8 cellular contexts compared by ENCODE assay signal in genomic region chr19:35775298-35776101, GRCh38. TPM values are rescaled to one million over a fixed set of nuclear protein-coding genes. Genes with fewer than 3 reads are reported as not detected.
DNase-seq lines count a peak whose midpoint lies in the region; ATAC-seq and TF ChIP-seq lines count a peak whose summit lies in the region.

TSS of gene ARHGAP33 (plus strand) at chr19:35775564. CDS start at chr19:35775659, 95 bp downstream.

- peak; percentile 97 for DNase-seq in DMS153 treated with DMSO at 0.1 percent for 48 hours (lab: John Stamatoyannopoulos, UW; ENCODE audit: unreplicated experiment)
- DNase-seq in OCI-M2 (lab: John Stamatoyannopoulos, UW; ENCODE audit: unreplicated experiment): peak; percentile 100
- peak; percentile 98 for DNase-seq in activated T-cell treated with anti-CD3 and anti-CD28 coated beads for 24 hours (ENCODE audit: low read depth)
- peak; percentile 57 for DNase-seq in epithelial cell of prostate (ENCODE audit: low read depth, low spot score)
- DNase-seq in mucosa of descending colon: peak; percentile 99 to 100 (median 99)
- peak; percentile 94 to 97 for DNase-seq in stimulated activated CD8-positive, alpha-beta memory T cell treated with anti-CD3 and anti-CD28 coated beads, Interleukin-4, amount 100 ng/mL, for 1 hour (ENCODE audit: low read depth in 2 of 2, low spot score in 1 of 2)

- no peaks in the 10 kb centered on the region for H3K4me1 ChIP-seq in mucosa of descending colon (ENCODE audit: low read depth)

- no peak for TF ChIP-seq EP300 in Ishikawa (IDR thresholded peaks at IDR 0.05; ENCODE audit: borderline replicate concordance)

- ATAC-seq in GM21619 (IDR thresholded peaks at IDR 0.05; ENCODE audit: unreplicated experiment) (peak; percentile 92), mucosa of descending colon (peak; percentile 99)

- H3K4me3 ChIP-seq in mucosa of descending colon: peak within 1 kb of the TSS; percentile 31

- no peak for TF ChIP-seq CTCF in mucosa of descending colon (IDR thresholded peaks at IDR 0.05)

- no peak for TF ChIP-seq RAD21 in Ishikawa (IDR thresholded peaks at IDR 0.05; ENCODE audit: low read depth)

- H3K27ac ChIP-seq in epithelial cell of prostate: no peak within 1 kb of the TSS

- no peaks in the 10 kb centered on the region for H3K36me3 ChIP-seq in mucosa of descending colon (ENCODE audit: low read depth)

- intact Hi-C loops in mucosa of descending colon (cut with DNase I, micrococcal nuclease): no loop called here

- no peaks in the 10 kb centered on the region for H3K9me3 ChIP-seq in mucosa of descending colon

TF ChIP-seq in Ishikawa, 13 proteins besides CTCF, POLR2A, EP300 and RAD21:
- TF ChIP-seq TAF1 (IDR thresholded peaks at IDR 0.05; ENCODE audit: low read depth) (no peak), REST (IDR thresholded peaks at IDR 0.05; ENCODE audit: low read depth) (no peak), YY1 (IDR thresholded peaks at IDR 0.05; ENCODE audit: low read depth) (peak; percentile 76), ZBTB7A (IDR thresholded peaks at IDR 0.05; ENCODE audit: low read depth) (no peak), NFIC (IDR thresholded peaks at IDR 0.05) (no peak), MAX (IDR thresholded peaks at IDR 0.05) (no peak)
TF ChIP-seq in Ishikawa: peak in this region for 1.

RNA-seq across cellular contexts. Expression of gene ARHGAP33, which starts in this region (rescaled TPM):
- 10 to 100 TPM; 14.4 to 16.0 (median 14.6) TPM for total RNA-seq in mucosa of descending colon
